In genomic region chr5:39400711-39401385, GRCh38 we compare ENCODE assay signal across 14 cellular contexts. TPM values are rescaled to one million over a fixed set of nuclear protein-coding genes. Genes with fewer than 3 reads are reported as not detected.
DNase-seq lines count a peak whose midpoint lies in the region; ATAC-seq and TF ChIP-seq lines count a peak whose summit lies in the region.
"Had no signal": no experiment of that assay in that cellular context is flagged by ENCODE, and none has a peak within 500 bp of the region (broad histone marks: within the 10 kb centered on the region; RNA-seq: fewer than 3 reads in every experiment).

No MANE protein-coding gene starts in this region.

- DNase-seq in Peyer's patch (peak in 1 of 3 donors; percentile 57), esophagus muscularis mucosa (ENCODE audit: extremely low spot score) (no peak), natural killer cell (no peak), tibial artery (no peak)
- no peak for DNase-seq in stimulated activated CD4-positive, alpha-beta T cell treated with anti-CD3 and anti-CD28 coated beads, Interleukin-4, amount 100 ng/mL, for 1 hour
- no peak for DNase-seq in naive thymus-derived CD8-positive, alpha-beta T cell
- DNase-seq: anterior cingulate cortex; NCI-H1694 treated with DMSO at 0.1 percent for 48 hours; stimulated activated CD4-positive, alpha-beta T cell treated with anti-CD3 and anti-CD28 coated beads, Interleukin-15, amount 100 ng/mL, for 24 hours; stimulated activated naive B cell treated with anti-CD40 and anti-IgM and Interleukin-4, amounts not matched to agents 10 μg/mL and 1 μg/mL and 100 μg/mL, for 72 hours had no signal

- H3K4me3 ChIP-seq in Peyer's patch (no peak overlapping the region), esophagus muscularis mucosa (no peak overlapping the region), tibial artery (no peak overlapping the region)

- H3K36me3 Mint-ChIP-seq in natural killer cell, result no peaks in the 10 kb centered on the region
- peaks cover 0 to 2% (median 0%) of the 10 kb centered on the region in 3 donors for H3K36me3 Mint-ChIP-seq in naive thymus-derived CD8-positive, alpha-beta T cell
- H3K36me3 Mint-ChIP-seq: stimulated activated naive B cell treated with anti-CD40 and anti-IgM and Interleukin-4, amounts not matched to agents 10 μg/mL and 1 μg/mL and 100 μg/mL, for 72 hours had no signal

- 83% methylated on average over 5 of the region's 5 CpGs for WGBS in esophagus muscularis mucosa

- no peak for TF ChIP-seq CTCF in Peyer's patch (IDR thresholded peaks at IDR 0.05)
- no peak for TF ChIP-seq CTCF in esophagus muscularis mucosa (IDR thresholded peaks at IDR 0.05)
- no peak for TF ChIP-seq CTCF in natural killer cell (IDR thresholded peaks at IDR 0.05)
- no peak for TF ChIP-seq CTCF in tibial artery (IDR thresholded peaks at IDR 0.05)

- peaks cover 69 to 70% of the 10 kb centered on the region in 2 donors for H3K4me1 Mint-ChIP-seq in natural killer cell
- peaks cover 3 to 28% (median 6%) of the 10 kb centered on the region in 4 donors for H3K4me1 Mint-ChIP-seq in naive thymus-derived CD8-positive, alpha-beta T cell

- TF ChIP-seq POLR2A in Peyer's patch (IDR thresholded peaks at IDR 0.05) (no peak), esophagus muscularis mucosa (IDR thresholded peaks at IDR 0.05; ENCODE audit: low read depth) (no peak)

- peak overlapping the region in 3 of 4 donors; percentile 62 to 78 (median 73) for H3K27ac ChIP-seq in Peyer's patch
- peak overlapping the region; percentile 70 to 83 (median 78) for H3K27ac ChIP-seq in esophagus muscularis mucosa (replicated peaks in 1 of 4)
- peak overlapping the region; percentile 77 to 85 for H3K27ac ChIP-seq in tibial artery

- H3K9me3 ChIP-seq in Peyer's patch, result no peaks in the 10 kb centered on the region
- no peaks in the 10 kb centered on the region for H3K9me3 ChIP-seq in esophagus muscularis mucosa
- no peaks in the 10 kb centered on the region for H3K9me3 ChIP-seq in tibial artery

- no peak for ATAC-seq in natural killer cell
- ATAC-seq in HG02970 (IDR thresholded peaks at IDR 0.05; ENCODE audit: low FRiP score, unreplicated experiment), result no peak
- no peak for ATAC-seq in naive thymus-derived CD8-positive, alpha-beta T cell
- no peak for ATAC-seq in GM19324 (IDR thresholded peaks at IDR 0.05; ENCODE audit: low FRiP score, unreplicated experiment)
- ATAC-seq: stimulated activated naive B cell treated with anti-CD40 and anti-IgM and Interleukin-4, amounts not matched to agents 10 μg/mL and 1 μg/mL and 100 μg/mL, for 72 hours had no signal

- H3K27me3 Mint-ChIP-seq in natural killer cell (ENCODE audit: low read depth in 2 of 2), result no peaks in the 10 kb centered on the region
- peaks cover 0 to 4% (median 0%) of the 10 kb centered on the region in 5 donors for H3K27me3 Mint-ChIP-seq in naive thymus-derived CD8-positive, alpha-beta T cell

- no peak for TF ChIP-seq EP300 in esophagus muscularis mucosa (IDR thresholded peaks at IDR 0.05)

- H3K27ac Mint-ChIP-seq in natural killer cell, result peak overlapping the region; percentile 96 to 97
- peak overlapping the region in 1 of 10 donors; percentile 16 for H3K27ac Mint-ChIP-seq in naive thymus-derived CD8-positive, alpha-beta T cell
- H3K27ac Mint-ChIP-seq: stimulated activated naive B cell treated with anti-CD40 and anti-IgM and Interleukin-4, amounts not matched to agents 10 μg/mL and 1 μg/mL and 100 μg/mL, for 72 hours had no signal

- H3K36me3 ChIP-seq in Peyer's patch (no peaks in the 10 kb centered on the region), esophagus muscularis mucosa (peaks cover 0 to 8% (median 0%) of the 10 kb centered on the region in 4 donors), tibial artery (peaks cover 0 to 9% (median 0%) of the 10 kb centered on the region in 3 donors)

- POLR2A ChIA-PET in naive thymus-derived CD8-positive, alpha-beta T cell (lab: Charles Lee), result no interaction called here

- intact Hi-C loops in esophagus muscularis mucosa (cut with DNase I), result no loop called here
- intact Hi-C loops in natural killer cell (cut with micrococcal nuclease), result no loop called here
- intact Hi-C loops in tibial artery (cut with DNase I; ENCODE audit: low total_unique reads), result no loop called here

- H3K27me3 ChIP-seq in Peyer's patch (no peaks in the 10 kb centered on the region), esophagus muscularis mucosa (no peaks in the 10 kb centered on the region), tibial artery (no peaks in the 10 kb centered on the region)

- H3K4me3 Mint-ChIP-seq in natural killer cell, result peak overlapping the region; percentile 49
- no peak overlapping the region for H3K4me3 Mint-ChIP-seq in naive thymus-derived CD8-positive, alpha-beta T cell
- H3K4me3 Mint-ChIP-seq: stimulated activated naive B cell treated with anti-CD40 and anti-IgM and Interleukin-4, amounts not matched to agents 10 μg/mL and 1 μg/mL and 100 μg/mL, for 72 hours had no signal

- H3K9me3 Mint-ChIP-seq in natural killer cell, result no peaks in the 10 kb centered on the region
- H3K9me3 Mint-ChIP-seq in naive thymus-derived CD8-positive, alpha-beta T cell, result no peaks in the 10 kb centered on the region
- H3K9me3 Mint-ChIP-seq: stimulated activated naive B cell treated with anti-CD40 and anti-IgM and Interleukin-4, amounts not matched to agents 10 μg/mL and 1 μg/mL and 100 μg/mL, for 72 hours had no signal

- H3K4me1 ChIP-seq in Peyer's patch, result peaks cover 0 to 33% (median 5%) of the 10 kb centered on the region in 4 donors
- H3K4me1 ChIP-seq in esophagus muscularis mucosa, result peaks cover 30 to 78% (median 63%) of the 10 kb centered on the region in 4 donors
- peaks cover 11 to 63% (median 23%) of the 10 kb centered on the region in 4 donors for H3K4me1 ChIP-seq in tibial artery

RNA-seq across cellular contexts. Expression of gene DAB2, which starts 23.9 kb away (rescaled TPM):
- total RNA-seq in Peyer's patch (10 to 100 TPM; 39.6 to 71.3 (median 62.1) TPM), esophagus muscularis mucosa (10 to 100 TPM; 48.7 to 84.3 (median 55.1) TPM), natural killer cell (10 to 100 TPM; 33.0 to 53.8 (median 36.9) TPM)
- 1 to 10 TPM; 2.2 to 2.6 TPM for total RNA-seq in naive thymus-derived CD8-positive, alpha-beta T cell
- polyA plus RNA-seq in naive thymus-derived CD8-positive, alpha-beta T cell, result under 1 TPM in 2 of 3 donors, not detected in 1; 0.07 to 0.26 TPM
- total RNA-seq: T-helper 2 cell treated with Interferon-gamma antibody and Interleukin-4, amounts not matched to agents 100 ng/mL and 5 ng/mL, for 36 hours had no signal

RNA-seq across cellular contexts. Expression of gene C9, which starts 36.6 kb away (rescaled TPM):
- total RNA-seq in Peyer's patch (not detected), esophagus muscularis mucosa (not detected), natural killer cell (under 1 TPM in 1 of 3 donors, not detected in 2; 0.52 TPM)
- not detected for total RNA-seq in naive thymus-derived CD8-positive, alpha-beta T cell
- not detected for polyA plus RNA-seq in naive thymus-derived CD8-positive, alpha-beta T cell
- total RNA-seq: HT-29; T-helper 2 cell treated with Interferon-gamma antibody and Interleukin-4, amounts not matched to agents 100 ng/mL and 5 ng/mL, for 36 hours had no signal

Comparison
In these comparisons a context has a peak if more than half of its experiments do, and no peak if none do; other contexts are left out.
1. RNA of gene DAB2, which starts 23.9 kb away (total RNA-seq): 39.6 to 71.3 TPM in Peyer's patch, 48.7 to 84.3 TPM in esophagus muscularis mucosa and 33.0 to 53.8 TPM in natural killer cell; 2.2 to 2.6 TPM in naive thymus-derived CD8-positive, alpha-beta T cell; every median in the first group is over 4 times any median in the second.
2. Peak in every context shown above with its lines, with median percentiles within 50 percentile points of each other: H3K27ac ChIP-seq.